Comparison of ENCODE assay signal across 29 cellular contexts in the genomic region with DNA sequence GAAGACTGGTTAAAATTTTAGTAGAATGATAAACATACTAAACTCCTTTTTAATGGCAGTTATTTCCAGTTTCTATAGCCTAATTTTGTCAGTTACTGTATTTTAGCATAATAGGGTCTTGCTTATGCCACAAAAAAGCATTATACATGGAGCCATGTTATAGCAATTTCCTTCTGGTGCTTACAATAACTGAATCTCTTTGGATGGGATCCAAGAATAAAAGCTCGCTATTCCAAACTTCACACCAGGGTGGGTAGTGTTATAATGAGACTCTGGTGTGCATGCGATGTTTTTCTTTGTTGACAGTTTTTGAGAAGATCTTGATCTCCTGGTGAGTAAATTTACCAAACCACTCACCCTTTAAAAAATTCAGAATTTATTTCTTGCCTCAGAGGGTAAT.
"Had no signal": no experiment of that assay in that cellular context is flagged by ENCODE, and none has a peak within 500 bp of the region (broad histone marks: within the 10 kb centered on the region; RNA-seq: fewer than 3 reads in every experiment).

No MANE protein-coding gene starts in this region.

- H3K36me3 Mint-ChIP-seq: immature natural killer cell; naive thymus-derived CD8-positive, alpha-beta T cell; stimulated activated naive B cell treated with anti-CD40 and anti-IgM and Interleukin-4, amounts not matched to agents 10 μg/mL and 1 μg/mL and 100 μg/mL, for 72 hours had no signal

- DNase-seq: immature natural killer cell; kidney; left colon; left lung; lower lobe of right lung; mammary epithelial cell; mesenchymal stem cell; naive thymus-derived CD8-positive, alpha-beta T cell; nucleus accumbens; pancreas; posterior cingulate gyrus; retina; right cardiac atrium; stimulated activated CD4-positive, alpha-beta T cell treated with anti-CD3 and anti-CD28 coated beads, Interleukin-12 subunit alpha, Interleukin-12 subunit beta, amount 100 ng/mL, for 4 hours; stimulated activated CD4-positive, alpha-beta T cell treated with anti-CD3 and anti-CD28 coated beads, Interleukin-15, amount 100 ng/mL, for 24 hours; stimulated activated CD4-positive, alpha-beta T cell treated with anti-CD3 and anti-CD28 coated beads, Interleukin-2, amount 100 ng/mL, for 24 hours; stimulated activated CD4-positive, alpha-beta T cell treated with anti-CD3 and anti-CD28 coated beads, Interleukin-4, amount 100 ng/mL, for 1 hour; stimulated activated naive B cell treated with anti-CD40 and anti-IgM and Interleukin-4, amounts not matched to agents 10 μg/mL and 1 μg/mL and 100 μg/mL, for 72 hours; stimulated activated naive CD8-positive, alpha-beta T cell treated with anti-CD3 and anti-CD28 coated beads, Interleukin-15, Interleukin-2, amounts not matched to agents 100 U/mL and 50 U/mL, for 24 hours; stomach; testis; thyroid gland; transverse colon; upper lobe of left lung had no signal

- H3K27ac ChIP-seq: left lung, lower lobe of right lung, pancreas, prostate gland, skin epidermis, stomach, testis, thyroid gland, transverse colon, upper lobe of left lung, vagina had no signal

- H3K4me3 ChIP-seq: left lung, lower lobe of right lung, pancreas, prostate gland, skin epidermis, stomach, testis, thyroid gland, transverse colon, upper lobe of left lung, vagina had no signal

- H3K4me1 ChIP-seq: left lung, lower lobe of right lung, pancreas, prostate gland, testis, thyroid gland, transverse colon, upper lobe of left lung, vagina had no signal

- H3K27me3 ChIP-seq: left lung, pancreas, stomach, testis, thyroid gland, transverse colon, upper lobe of left lung, vagina had no signal

- ATAC-seq: left colon; left lung; lower lobe of right lung; naive thymus-derived CD8-positive, alpha-beta T cell; pancreas; right cardiac atrium; stimulated activated naive B cell treated with anti-CD40 and anti-IgM and Interleukin-4, amounts not matched to agents 10 μg/mL and 1 μg/mL and 100 μg/mL, for 72 hours; stimulated activated naive CD8-positive, alpha-beta T cell treated with anti-CD3 and anti-CD28 coated beads, Interleukin-15, Interleukin-2, amounts not matched to agents 100 U/mL and 50 U/mL, for 24 hours had no signal

- H3K27ac Mint-ChIP-seq: immature natural killer cell; nephron; stimulated activated naive B cell treated with anti-CD40 and anti-IgM and Interleukin-4, amounts not matched to agents 10 μg/mL and 1 μg/mL and 100 μg/mL, for 72 hours had no signal

- H3K36me3 ChIP-seq: left lung, lower lobe of right lung, pancreas, prostate gland, stomach, thyroid gland, transverse colon, upper lobe of left lung, vagina had no signal

- H3K9me3 Mint-ChIP-seq: naive thymus-derived CD8-positive, alpha-beta T cell; nephron; neural crest cell; stimulated activated naive B cell treated with anti-CD40 and anti-IgM and Interleukin-4, amounts not matched to agents 10 μg/mL and 1 μg/mL and 100 μg/mL, for 72 hours had no signal

- H3K4me1 Mint-ChIP-seq: immature natural killer cell; naive thymus-derived CD8-positive, alpha-beta T cell; neural crest cell; stimulated activated naive B cell treated with anti-CD40 and anti-IgM and Interleukin-4, amounts not matched to agents 10 μg/mL and 1 μg/mL and 100 μg/mL, for 72 hours had no signal

- H3K9me3 ChIP-seq: left lung, lower lobe of right lung, pancreas, prostate gland, stomach, testis, thyroid gland, transverse colon, upper lobe of left lung, vagina had no signal

- H3K4me3 Mint-ChIP-seq: immature natural killer cell; naive thymus-derived CD8-positive, alpha-beta T cell; nephron; neural crest cell; stimulated activated naive B cell treated with anti-CD40 and anti-IgM and Interleukin-4, amounts not matched to agents 10 μg/mL and 1 μg/mL and 100 μg/mL, for 72 hours had no signal
